9 cellular contexts compared by ENCODE assay signal in the genomic region with DNA sequence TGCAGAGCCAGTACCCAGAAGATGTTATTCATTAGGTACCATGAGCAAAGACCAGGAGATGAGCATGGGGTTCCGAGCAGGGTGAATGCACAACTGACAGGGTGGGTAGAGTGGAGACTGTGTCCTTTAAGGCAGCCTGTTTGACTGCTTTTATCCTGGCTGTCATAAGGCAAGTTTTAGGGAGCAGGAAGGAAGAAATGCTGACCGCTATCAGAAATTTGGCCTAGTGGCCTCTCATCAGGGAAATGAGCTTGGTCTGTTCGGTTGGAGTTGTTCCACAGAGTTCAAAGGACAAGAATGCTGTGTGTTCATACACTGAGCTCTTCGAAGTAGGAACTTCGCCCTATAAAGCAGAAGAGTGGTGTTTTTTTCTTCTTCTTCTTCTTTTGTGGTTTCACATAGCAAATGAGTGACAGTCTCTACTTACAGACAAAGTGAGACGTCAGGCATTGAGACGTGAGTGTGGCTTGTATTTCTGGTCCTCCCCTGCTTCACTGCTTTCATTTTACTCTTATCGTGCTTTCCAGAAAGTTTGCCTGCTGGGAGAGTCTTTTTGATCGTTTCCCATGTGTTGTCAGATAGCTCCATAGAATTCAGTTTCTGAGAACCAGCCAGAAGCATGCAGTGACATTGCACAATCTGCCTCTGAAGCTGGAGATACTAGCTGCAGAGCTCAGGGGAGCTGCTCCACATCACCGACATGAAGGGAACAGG. TPM values are rescaled to one million over a fixed set of nuclear protein-coding genes. Genes with fewer than 3 reads are reported as not detected.
DNase-seq lines count a peak whose midpoint lies in the region; ATAC-seq, FAIRE-seq and TF ChIP-seq lines count a peak whose summit lies in the region.
"Had no signal": no experiment of that assay in that cellular context is flagged by ENCODE, and none has a peak within 500 bp of the region (broad histone marks: within the 10 kb centered on the region; RNA-seq: fewer than 3 reads in every experiment).

A gene with protein sequence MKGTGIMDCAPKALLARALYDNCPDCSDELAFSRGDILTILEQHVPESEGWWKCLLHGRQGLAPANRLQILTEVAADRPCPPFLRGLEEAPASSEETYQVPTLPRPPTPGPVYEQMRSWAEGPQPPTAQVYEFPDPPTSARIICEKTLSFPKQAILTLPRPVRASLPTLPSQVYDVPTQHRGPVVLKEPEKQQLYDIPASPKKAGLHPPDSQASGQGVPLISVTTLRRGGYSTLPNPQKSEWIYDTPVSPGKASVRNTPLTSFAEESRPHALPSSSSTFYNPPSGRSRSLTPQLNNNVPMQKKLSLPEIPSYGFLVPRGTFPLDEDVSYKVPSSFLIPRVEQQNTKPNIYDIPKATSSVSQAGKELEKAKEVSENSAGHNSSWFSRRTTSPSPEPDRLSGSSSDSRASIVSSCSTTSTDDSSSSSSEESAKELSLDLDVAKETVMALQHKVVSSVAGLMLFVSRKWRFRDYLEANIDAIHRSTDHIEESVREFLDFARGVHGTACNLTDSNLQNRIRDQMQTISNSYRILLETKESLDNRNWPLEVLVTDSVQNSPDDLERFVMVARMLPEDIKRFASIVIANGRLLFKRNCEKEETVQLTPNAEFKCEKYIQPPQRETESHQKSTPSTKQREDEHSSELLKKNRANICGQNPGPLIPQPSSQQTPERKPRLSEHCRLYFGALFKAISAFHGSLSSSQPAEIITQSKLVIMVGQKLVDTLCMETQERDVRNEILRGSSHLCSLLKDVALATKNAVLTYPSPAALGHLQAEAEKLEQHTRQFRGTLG (plus strand): TSS at position 502 of the 714 bp plus-strand sequence. CDS start 199 bp downstream, at position 701.

- peak within 1 kb of the TSS; percentile 92 for H2AK5ac ChIP-seq in IMR-90 (ENCODE audit: low read depth, low read length)

- intact Hi-C loops in IMR-90 (cut with micrococcal nuclease) (no loop called here), adrenal gland (cut with DNase I) (no loop called here), HepG2 (cut with micrococcal nuclease; ENCODE audit: unreplicated experiment) (no loop called here), transverse colon (cut with DNase I; ENCODE audit: low total_unique reads) (no loop called here), posterior vena cava (cut with DNase I) (no loop called here)

- H2AFZ ChIP-seq in IMR-90 (replicated peaks; ENCODE audit: low read length, poor library complexity) (peak within 1 kb of the TSS; percentile 71), HepG2 (ENCODE audit: low read length) (peak within 1 kb of the TSS; percentile 73)

- CTCF ChIA-PET in IMR-90 (lab: Yijun Ruan, JAX) (interaction anchor here (1.5 kb wide), 1 partner anchor 11 kb away, joined by 3 read pairs; no protein-coding TSS in a partner anchor), HepG2 (lab: Yijun Ruan, JAX; ENCODE audit: low intra/inter-chr PET ratio, low total read pairs) (no interaction called here)

- TF ChIP-seq POLR2A in IMR-90 (IDR thresholded peaks at IDR 0.05; ENCODE audit: low read depth, low read length) (peak; percentile 64; the same call in 1 of the 2 replicates), adrenal gland (IDR thresholded peaks at IDR 0.05) (no peak), HepG2 (IDR thresholded peaks at IDR 0.05; ENCODE audit: insufficient read depth in 1 of 2, low read depth in 2 of 2, low read length in 2 of 2) (peak in 1 of 2 experiments; percentile 16; a peak in 1 of 4 replicates), transverse colon (IDR thresholded peaks at IDR 0.05) (peak; percentile 48)

- POLR2A ChIA-PET in IMR-90 (lab: Charles Lee; ENCODE audit: unreplicated experiment) (interaction anchor here (0.8 to 1.4 kb wide), 6 partner anchors 10 to 57 kb away, joined by 3 to 10 read pairs (median 4); a partner anchor contains a TSS), HepG2 (lab: Yijun Ruan, JAX) (interaction anchor here (1.1 to 5.5 kb wide), 4 partner anchors 10 to 57 kb away, joined by 3 to 50 read pairs (median 9); a partner anchor contains a TSS)

- H3K23ac ChIP-seq in IMR-90 (ENCODE audit: low read depth, low read length) = peak within 1 kb of the TSS; percentile 94

- H4K20me1 ChIP-seq in IMR-90 (ENCODE audit: insufficient read depth, low read length) = no peaks in the 10 kb centered on the region
- no peaks in the 10 kb centered on the region for H4K20me1 ChIP-seq in HepG2 (ENCODE audit: insufficient read depth, low read length)

- peaks cover 20% of the 10 kb centered on the region for H3K4me1 ChIP-seq in IMR-90 (ENCODE audit: control insufficient read depth, insufficient read depth, low read length)
- H3K4me1 ChIP-seq in adrenal gland (replicated peaks in 1 of 2) = peaks cover 0 to 23% of the 10 kb centered on the region in 2 donors
- peaks cover 32% of the 10 kb centered on the region for H3K4me1 ChIP-seq in HepG2 (ENCODE audit: insufficient read depth, low read length)
- peaks cover 0 to 12% (median 0%) of the 10 kb centered on the region in 4 donors for H3K4me1 ChIP-seq in transverse colon
- H3K4me1 ChIP-seq: A549 had no signal

- peak within 1 kb of the TSS; percentile 98 for H4K91ac ChIP-seq in IMR-90 (ENCODE audit: insufficient read depth, low read depth, low read length)

- peaks cover 26 to 47% of the 10 kb centered on the region in 2 experiments for H3K79me1 ChIP-seq in IMR-90 (ENCODE audit: low read depth in 1 of 2, low read length in 2 of 2)

- peaks cover 13% of the 10 kb centered on the region for H3K9me1 ChIP-seq in IMR-90 (ENCODE audit: insufficient read depth, low read length)

- TF ChIP-seq EP300 in HepG2 (IDR thresholded peaks at IDR 0.05; ENCODE audit: low read depth in 2 of 2, low read length in 2 of 2) = peak in 1 of 2 experiments; percentile 75; a peak in 3 of 4 replicates
- TF ChIP-seq EP300 in HepG2 (CRISPR knock-in tag; IDR thresholded peaks at IDR 0.05; ENCODE audit: borderline replicate concordance) = no peak
- no peak for TF ChIP-seq EP300 in transverse colon (IDR thresholded peaks at IDR 0.05; ENCODE audit: low read depth)

- dilution Hi-C loops in IMR-90 (cut with HindIII; ENCODE audit: low sequenced_read_pairs, unreplicated experiment) = no loop called here

- H4K8ac ChIP-seq in IMR-90 (ENCODE audit: low read depth in 2 of 2, low read length in 2 of 2) = peak within 1 kb of the TSS; percentile 89 to 93

- peak within 1 kb of the TSS; percentile 95 for H3K14ac ChIP-seq in IMR-90 (replicated peaks; ENCODE audit: low read depth, low read length)

- FAIRE-seq in HepG2 (lab: Jason Lieb, UNC) = peak; percentile 79
- FAIRE-seq: A549 had no signal

- peak within 1 kb of the TSS; percentile 91 for H3K9ac ChIP-seq in IMR-90 (ENCODE audit: low read depth, low read length)
- peak within 1 kb of the TSS; percentile 45 for H3K9ac ChIP-seq in HepG2 (ENCODE audit: insufficient read depth, low read depth, low read length)

- H3K36me3 ChIP-seq in IMR-90 (ENCODE audit: control insufficient read depth, insufficient read depth, low read length) (peaks cover 11% of the 10 kb centered on the region), adrenal gland (replicated peaks in 1 of 2) (peaks cover 0 to 11% of the 10 kb centered on the region in 2 donors), HepG2 (replicated peaks in 1 of 2; ENCODE audit: control insufficient read depth in 1 of 2, insufficient read depth in 2 of 2, low read length in 2 of 2) (peaks cover 5 to 12% of the 10 kb centered on the region in 2 experiments; a peak in 4 of 5 replicates), transverse colon (peaks cover 0 to 11% (median 5%) of the 10 kb centered on the region in 4 donors)

- H3K18ac ChIP-seq in IMR-90 (ENCODE audit: low read depth, low read length) = peak within 1 kb of the TSS; percentile 96

- in situ Hi-C loops in IMR-90 (cut with MboI; ENCODE audit: low sequenced_read_pairs) = no loop called here
- in situ Hi-C loops in HepG2 (cut with HindIII; ENCODE audit: extremely low pct_ligation_motif_present, low pct_unique_long_range_greater_than_20kb) = no loop called here
- in situ Hi-C loops in transverse colon (cut with MboI; ENCODE audit: low pct_ligation_motif_present in 1 of 4, low pct_unique_long_range_greater_than_20kb in 1 of 4, low sequenced_read_pairs in 3 of 4) = no loop called here

- WGBS in IMR-90 (ENCODE audit: extremely low coverage in 2 of 2, insufficient read length in 1 of 2), 2 experiments = 8% methylated on average over 2 of the region's 10 CpGs; no CpG with 5 or more reads in 1 of the 2 experiments
- 47 to 58% (median 53%) methylated on average over 9 to 10 of the region's 10 CpGs for WGBS in adrenal gland, 4 donors
- WGBS in HepG2 (ENCODE audit: low lambda C conversion rate) = 3% methylated on average over 10 of the region's 10 CpGs
- WGBS in transverse colon (ENCODE audit: low coverage in 1 of 2), 2 donors = 56% methylated on average over 4 to 10 of the region's 10 CpGs

- H2BK20ac ChIP-seq in IMR-90 (ENCODE audit: low read depth, low read length) = peak within 1 kb of the TSS; percentile 96

- H2AK9ac ChIP-seq in IMR-90 (replicated peaks; ENCODE audit: low read depth, low read length, poor library complexity) = peak within 1 kb of the TSS; percentile 63

- ATAC-seq in IMR-90 (ENCODE audit: low read depth) (peak; percentile 47), HepG2 (peak; percentile 90), GM18858 (IDR thresholded peaks at IDR 0.05; ENCODE audit: unreplicated experiment) (no peak)
- ATAC-seq: A549 had no signal

- peak within 1 kb of the TSS; percentile 99 for H4K5ac ChIP-seq in IMR-90 (ENCODE audit: low read depth, low read length)

- H3K4me3 ChIP-seq in IMR-90 (ENCODE audit: insufficient read depth, low read depth, low read length) (peak within 1 kb of the TSS; percentile 47), adrenal gland (peak within 1 kb of the TSS in 1 of 4 donors; percentile 35), HepG2 (replicated peaks in 1 of 3; ENCODE audit: insufficient read depth in 1 of 3, low read depth in 2 of 3, low read length in 3 of 3) (peak within 1 kb of the TSS; percentile 37 to 58 (median 55)), transverse colon (peak within 1 kb of the TSS in 2 of 4 donors; percentile 4 to 8)
- H3K4me3 ChIP-seq: A549 had no signal

- H3K9me3 ChIP-seq in IMR-90 (ENCODE audit: control insufficient read depth, insufficient read depth, low read length) = no peaks in the 10 kb centered on the region
- no peaks in the 10 kb centered on the region for H3K9me3 ChIP-seq in adrenal gland (replicated peaks in 1 of 3)
- H3K9me3 ChIP-seq in HepG2 (ENCODE audit: low read length) = no peaks in the 10 kb centered on the region
- H3K9me3 ChIP-seq in transverse colon = no peaks in the 10 kb centered on the region
- H3K9me3 ChIP-seq: A549 had no signal

- peak within 1 kb of the TSS; percentile 97 for H2BK120ac ChIP-seq in IMR-90 (ENCODE audit: low read depth, low read length)

- H2BK5ac ChIP-seq in IMR-90 (ENCODE audit: low read depth, low read length, poor library complexity, severe bottlenecking) = peak within 1 kb of the TSS; percentile 96

- TSS peak; percentile 72 for BruUV-seq in IMR-90 (replicated peaks; lab: Mats Ljungman, UMichigan)
- no TSS peak for BruUV-seq in HepG2 (replicated peaks; lab: Mats Ljungman, UMichigan)

- H3K4ac ChIP-seq in IMR-90 (ENCODE audit: low read depth, low read length) = peak within 1 kb of the TSS; percentile 97

- no peaks in the 10 kb centered on the region for H3K79me2 ChIP-seq in HepG2 (ENCODE audit: insufficient read depth, low read length)

- peak within 1 kb of the TSS; percentile 79 for H2BK15ac ChIP-seq in IMR-90 (ENCODE audit: low read depth, low read length)

- peak within 1 kb of the TSS; percentile 88 for H3K4me2 ChIP-seq in IMR-90 (ENCODE audit: low read depth, low read length)
- H3K4me2 ChIP-seq in HepG2 (ENCODE audit: low read depth, low read length) = peak within 1 kb of the TSS; percentile 88
- H3K4me2 ChIP-seq: A549 had no signal

- H3K27ac ChIP-seq in IMR-90 (ENCODE audit: insufficient read depth, low read length) (peak within 1 kb of the TSS; percentile 100), adrenal gland (peak within 1 kb of the TSS in 4 of 5 donors; percentile 23 to 90 (median 63)), HepG2 (ENCODE audit: extremely low read length, insufficient read depth, low read length) (peak within 1 kb of the TSS; percentile 59), transverse colon (peak within 1 kb of the TSS; percentile 49 to 56 (median 56))
- H3K27ac ChIP-seq: A549 had no signal

- H3K27me3 ChIP-seq in IMR-90 (ENCODE audit: control insufficient read depth, insufficient read depth, low read length) = no peaks in the 10 kb centered on the region
- no peaks in the 10 kb centered on the region for H3K27me3 ChIP-seq in adrenal gland
- no peaks in the 10 kb centered on the region for H3K27me3 ChIP-seq in HepG2 (ENCODE audit: control insufficient read depth in 1 of 2, insufficient read depth in 2 of 2, low read length in 2 of 2)
- no peaks in the 10 kb centered on the region for H3K27me3 ChIP-seq in transverse colon

- TF ChIP-seq CTCF in IMR-90 (conservative IDR thresholded peaks at IDR 0.05; ENCODE audit: low read depth, low read length) (no peak), adrenal gland (IDR thresholded peaks at IDR 0.05) (peak in 2 of 6 experiments; percentile 12 to 18), HepG2 (CRISPR knock-in tag; IDR thresholded peaks at IDR 0.05) (no peak), transverse colon (IDR thresholded peaks at IDR 0.05) (no peak)

- peak within 1 kb of the TSS; percentile 96 for H3K56ac ChIP-seq in IMR-90 (ENCODE audit: extremely low read depth, insufficient read depth, low read length)

- peak; percentile 43 for DNase-seq in activated CD4-positive, alpha-beta T cell treated with anti-CD3 and anti-CD28 coated beads for 48 hours
- DNase-seq in activated CD4-positive, alpha-beta T cell treated with anti-CD3 and anti-CD28 coated beads, Interleukin-2, amount 50 U/mL, for 1 hour = no peak
- DNase-seq in IMR-90 = peak; percentile 89
- peak in 5 of 7 donors; percentile 35 to 58 (median 41) for DNase-seq in adrenal gland
- DNase-seq in HepG2 (ENCODE audit: low spot score) = peak; percentile 68
- DNase-seq in transverse colon = no peak
- DNase-seq in posterior vena cava (ENCODE audit: low spot score) = no peak

- no peak for TF ChIP-seq RAD21 in IMR-90 (IDR thresholded peaks at IDR 0.05; ENCODE audit: low read length)
- no peak for TF ChIP-seq RAD21 in HepG2 (CRISPR knock-in tag; IDR thresholded peaks at IDR 0.05)

RNA-seq across cellular contexts. Expression of the gene that starts here (rescaled TPM):
- total RNA-seq in IMR-90 (2012; rRNA removed) (25.8 and 26.1 TPM in 2 replicates), adrenal gland (1 to 10 TPM in 7 of 8 donors, under 1 TPM in 1; 0.87 to 4.7 (median 1.6) TPM), HepG2 (2016; rRNA removed; fragmentation: Illumina TruSeq; extraction: Trizol) (0.38 and 0.49 TPM in 2 replicates), transverse colon (1 to 10 TPM in 3 of 4 donors, not detected in 1; 1.1 to 1.4 (median 1.1) TPM), posterior vena cava (1 to 10 TPM; 1.2 to 2.1 TPM)
- polyA plus RNA-seq in IMR-90 (2012; rRNA removed) (26.5 and 29.6 TPM in 2 replicates), adrenal gland (under 1 TPM; 0.37 to 0.97 (median 0.73) TPM), HepG2 (2011; rRNA removed) (0.17 and 0.25 TPM in 2 replicates)
- 12.7 and 19.2 TPM in 2 replicates for polyA plus RNA-seq in IMR-90 (2012; cell fraction: cytosol; rRNA removed)
- polyA plus RNA-seq in IMR-90 (2012; cell fraction: nucleus; rRNA removed; ENCODE audit: low replicate concordance) = 28.4 and 44.9 TPM in 2 replicates
- 0.09 TPM in 1 of 2 replicates, not detected in the other for total RNA-seq in HepG2 (2016; cell fraction: cytosol; rRNA removed; fragmentation: Illumina TruSeq; extraction: Trizol; ENCODE audit: low read depth)
- total RNA-seq in HepG2 (2016; cell fraction: insoluble cytoplasmic fraction; rRNA removed; fragmentation: Illumina TruSeq; extraction: Trizol) = 0.28 and 0.35 TPM in 2 replicates
- total RNA-seq in HepG2 (2016; cell fraction: membrane; rRNA removed; fragmentation: Illumina TruSeq; extraction: Trizol) = 0.17 and 0.31 TPM in 2 replicates
- total RNA-seq in HepG2 (2016; cell fraction: nucleus; rRNA removed; fragmentation: Illumina TruSeq; extraction: Trizol) = 0.53 and 0.65 TPM in 2 replicates
- 0.10 and 0.17 TPM in 2 replicates for polyA plus RNA-seq in HepG2 (2011; cell fraction: cytosol; rRNA removed)
- 0.35 and 0.50 TPM in 2 replicates for polyA plus RNA-seq in HepG2 (2011; cell fraction: nucleus; rRNA removed)
- 0.17 and 0.23 TPM in 2 replicates for polyA plus RNA-seq in HepG2 (2012)
- not detected in 2 replicates for polyA plus RNA-seq in HepG2 (2016; cell fraction: cytosol; fragmentation: Illumina TruSeq; extraction: Trizol; ENCODE audit: low read depth)
- 0.30 and 0.41 TPM in 2 replicates for polyA plus RNA-seq in HepG2 (2016; cell fraction: insoluble cytoplasmic fraction; fragmentation: Illumina TruSeq; extraction: Trizol; ENCODE audit: low read depth)
- 0.06 and 0.08 TPM in 2 replicates for polyA plus RNA-seq in HepG2 (2016; cell fraction: membrane; fragmentation: Illumina TruSeq; extraction: Trizol; ENCODE audit: low read depth)
- 0.21 and 0.48 TPM in 2 replicates for polyA plus RNA-seq in HepG2 (2016; cell fraction: nucleus; fragmentation: Illumina TruSeq; extraction: Trizol; ENCODE audit: insufficient read depth, low read depth)
- polyA minus RNA-seq in HepG2 (2011; rRNA and poly(A)+ RNA removed; ENCODE audit: low replicate concordance) = 0.06 and 0.07 TPM in 2 replicates
- polyA minus RNA-seq in HepG2 (2011; cell fraction: cytosol; rRNA and poly(A)+ RNA removed) = 0.26 TPM in 1 of 2 replicates, not detected in the other
- 0.26 and 0.50 TPM in 2 replicates for polyA minus RNA-seq in HepG2 (2011; cell fraction: nucleus; rRNA and poly(A)+ RNA removed)

Comparison
In these comparisons a context has a peak if more than half of its experiments do, and no peak if none do; other contexts are left out.
1. RNA of the gene that starts here (polyA plus RNA-seq): 12.7 to 44.9 TPM in IMR-90; 0.37 to 0.97 TPM in adrenal gland and 0.06 to 0.50 TPM in HepG2; every median in the first group is over 4 times any median in the second.
2. DNase-seq: peak in activated CD4-positive, alpha-beta T cell treated with anti-CD3 and anti-CD28 coated beads for 48 hours (single experiment), IMR-90 (single experiment) and adrenal gland (5 of 7); none in activated CD4-positive, alpha-beta T cell treated with anti-CD3 and anti-CD28 coated beads, Interleukin-2, amount 50 U/mL, for 1 hour (single experiment), transverse colon (single experiment) and posterior vena cava (single experiment).
3. Peak in DNase-seq, ATAC-seq, H3K4me3 ChIP-seq, H3K27ac ChIP-seq, H3K9ac ChIP-seq and H3K4me2 ChIP-seq in HepG2; RNA of the gene not detected or under 1 TPM.
4. POLR2A ChIP-seq: peak in IMR-90 (single experiment) and transverse colon (single experiment); none in adrenal gland (0 of 2).
5. Peak in every context shown above with its lines, with median percentiles within 50 percentile points of each other: H3K27ac ChIP-seq.